ENCODE assay signal across 32 cellular contexts in genomic region chr7:34842782-34843181, GRCh38.
DNase-seq lines count a peak whose midpoint lies in the region; ATAC-seq, FAIRE-seq and TF ChIP-seq lines count a peak whose summit lies in the region.
"Had no signal": no experiment of that assay in that cellular context is flagged by ENCODE, and none has a peak within 500 bp of the region (broad histone marks: within the 10 kb centered on the region; RNA-seq: fewer than 3 reads in every experiment).

No MANE protein-coding gene starts in this region.

- no peak overlapping the region for H3K4me3 Mint-ChIP-seq in GM23338
- H3K4me3 Mint-ChIP-seq: activated B cell treated with CpG ODN at 0.5 μM for 24 hours; activated CD4-positive, alpha-beta T cell treated with anti-CD3 and anti-CD28 coated beads, Interleukin-2, amount 10 ng/mL, durations not matched to agents 7 days and 5 days; CD4-positive, alpha-beta T cell; central memory CD8-positive, alpha-beta T cell; HFFc6; nephron; stimulated activated naive CD8-positive, alpha-beta T cell treated with anti-CD3 and anti-CD28 coated beads, Interleukin-15, Interleukin-2, amounts not matched to agents 100 ng/mL and 50 ng/mL, for 24 hours; T-helper 1 cell treated with Interleukin-12 subunit alpha and Interleukin-12 subunit beta and Interleukin-4 antibody, amounts not matched to agents 30 μg/mL and 1 μg/mL, for 36 hours had no signal

- no peak overlapping the region for H3K4me3 ChIP-seq in dorsolateral prefrontal cortex
- no peak overlapping the region for H3K4me3 ChIP-seq in left ventricle myocardium inferior
- no peak overlapping the region for H3K4me3 ChIP-seq in GM23338
- H3K4me3 ChIP-seq: pancreas, thoracic aorta had no signal

- ATAC-seq in GM18520 (IDR thresholded peaks at IDR 0.05; ENCODE audit: unreplicated experiment), result no peak
- no peak for ATAC-seq in GM23338
- ATAC-seq: activated naive CD4-positive, alpha-beta T cell treated with anti-CD3 and anti-CD28 coated beads, Interleukin-2, amount 50 U/mL, for 72 hours; esophagus mucosa; pancreas; SK-N-SH treated with all-trans-retinoic acid at 6 μM for 48 hours had no signal

- no peak for TF ChIP-seq CTCF in dorsolateral prefrontal cortex (IDR thresholded peaks at IDR 0.05 in 54 of 56, conservative IDR thresholded peaks at IDR 0.05 in 2 of 56; ENCODE audit: low read depth in 1 of 56, partially characterized antibody in 56 of 56)
- no peak for TF ChIP-seq CTCF in left ventricle myocardium inferior (IDR thresholded peaks at IDR 0.05; ENCODE audit: borderline replicate concordance)
- no peak for TF ChIP-seq CTCF in GM23338 (conservative IDR thresholded peaks at IDR 0.05; ENCODE audit: low read depth in 2 of 2)

- no peak overlapping the region for H2AFZ ChIP-seq in GM23338

- H3K4me1 ChIP-seq in left ventricle myocardium inferior (no peaks in the 10 kb centered on the region), GM23338 (ENCODE audit: insufficient read depth) (no peaks in the 10 kb centered on the region)
- H3K4me1 ChIP-seq: pancreas had no signal

- no peaks in the 10 kb centered on the region; the same call in 1 of the 2 replicates for H3K9me2 ChIP-seq in GM23338 (ENCODE audit: insufficient read depth)

- peaks cover 13% of the 10 kb centered on the region; the same call in 2 of the 3 replicates for H3K9me3 Mint-ChIP-seq in GM23338
- H3K9me3 Mint-ChIP-seq: activated CD4-positive, alpha-beta T cell treated with anti-CD3 and anti-CD28 coated beads, Interleukin-2, amount 10 ng/mL, durations not matched to agents 7 days and 5 days; activated naive CD4-positive, alpha-beta T cell treated with anti-CD3 and anti-CD28 coated beads, Interleukin-2, amount 50 U/mL, for 72 hours; CD4-positive, alpha-beta T cell; central memory CD8-positive, alpha-beta T cell; HFFc6; nephron; stimulated activated naive CD8-positive, alpha-beta T cell treated with anti-CD3 and anti-CD28 coated beads, Interleukin-15, Interleukin-2, amounts not matched to agents 100 ng/mL and 50 ng/mL, for 24 hours; T-helper 1 cell treated with Interleukin-12 subunit alpha and Interleukin-12 subunit beta and Interleukin-4 antibody, amounts not matched to agents 30 μg/mL and 1 μg/mL, for 36 hours had no signal

- no peaks in the 10 kb centered on the region for H4K20me1 ChIP-seq in GM23338 (replicated peaks; ENCODE audit: insufficient read depth)

- H3F3A ChIP-seq in GM23338 (replicated peaks; ENCODE audit: low read depth), result no peaks in the 10 kb centered on the region

- no peak overlapping the region for H3K27ac ChIP-seq in dorsolateral prefrontal cortex
- no peak overlapping the region for H3K27ac ChIP-seq in left ventricle myocardium inferior (replicated peaks)
- no peak overlapping the region for H3K27ac ChIP-seq in GM23338 (ENCODE audit: low read depth)
- H3K27ac ChIP-seq: pancreas, thoracic aorta had no signal

- intact Hi-C loops in dorsolateral prefrontal cortex (cut with DNase I), result no loop called here
- intact Hi-C loops in left ventricle myocardium inferior (cut with micrococcal nuclease), result no loop called here

- H3K27me3 Mint-ChIP-seq in GM23338 (ENCODE audit: insufficient read depth, low read depth, poor library complexity), result no peaks in the 10 kb centered on the region
- H3K27me3 Mint-ChIP-seq: activated B cell treated with CpG ODN at 0.5 μM for 24 hours had no signal

- DNase-seq in EL, result peak; percentile 21
- peak; percentile 38 for DNase-seq in RCC 7860 (ENCODE audit: low spot score)
- peak in 7 of 10 donors; percentile 30 to 68 (median 55) for DNase-seq in dorsolateral prefrontal cortex
- DNase-seq in occipital lobe (lab: John Stamatoyannopoulos, UW), result peak; percentile 35
- no peak for DNase-seq in hepatic stellate cell (ENCODE audit: low spot score)
- DNase-seq in left ventricle myocardium inferior, result no peak
- DNase-seq in GM23338 (ENCODE audit: low spot score), result no peak
- DNase-seq: activated B cell treated with CpG ODN at 0.5 μM for 24 hours; activated CD4-positive, alpha-beta T cell treated with anti-CD3 and anti-CD28 coated beads, Interleukin-2, amount 10 ng/mL, durations not matched to agents 7 days and 5 days; AML-193; CD4-positive, alpha-beta T cell; dermis blood vessel endothelial cell; foreskin melanocyte; HFFc6; NCI-H1105 treated with DMSO at 0.1 percent for 48 hours; NCI-H2029; NCI-H524 treated with DMSO at 0.1 percent for 48 hours; OCI-M1; pancreas; stimulated activated CD4-positive, alpha-beta T cell treated with anti-CD3 and anti-CD28 coated beads, Interleukin-2, amount 100 ng/mL, for 24 hours; stimulated activated CD8-positive, alpha-beta memory T cell treated with anti-CD3 and anti-CD28 coated beads, Interleukin-4, amount 100 ng/mL, for 48 hours had no signal

- no peak overlapping the region for H3K4me2 ChIP-seq in GM23338

- no peaks in the 10 kb centered on the region for H3K27me3 ChIP-seq in dorsolateral prefrontal cortex
- H3K27me3 ChIP-seq in left ventricle myocardium inferior (ENCODE audit: low read depth), result peaks cover 23% of the 10 kb centered on the region
- no peaks in the 10 kb centered on the region for H3K27me3 ChIP-seq in GM23338 (ENCODE audit: insufficient read depth)
- H3K27me3 ChIP-seq: pancreas had no signal

- no peak for FAIRE-seq in RCC 7860 (lab: Jason Lieb, UNC)
- FAIRE-seq: GM12891, pancreas, urothelium cell line had no signal

- no peak overlapping the region for H3K27ac Mint-ChIP-seq in GM23338
- H3K27ac Mint-ChIP-seq: activated B cell treated with CpG ODN at 0.5 μM for 24 hours; activated CD4-positive, alpha-beta T cell treated with anti-CD3 and anti-CD28 coated beads, Interleukin-2, amount 10 ng/mL, durations not matched to agents 7 days and 5 days; activated naive CD4-positive, alpha-beta T cell treated with anti-CD3 and anti-CD28 coated beads, Interleukin-2, amount 50 U/mL, for 72 hours; CD4-positive, alpha-beta T cell; HFFc6; nephron; stimulated activated naive CD8-positive, alpha-beta T cell treated with anti-CD3 and anti-CD28 coated beads, Interleukin-15, Interleukin-2, amounts not matched to agents 100 ng/mL and 50 ng/mL, for 24 hours; T-helper 1 cell treated with Interleukin-12 subunit alpha and Interleukin-12 subunit beta and Interleukin-4 antibody, amounts not matched to agents 30 μg/mL and 1 μg/mL, for 36 hours had no signal

- no peaks in the 10 kb centered on the region for H3K36me3 ChIP-seq in left ventricle myocardium inferior
- H3K36me3 ChIP-seq in GM23338 (ENCODE audit: insufficient read depth), result no peaks in the 10 kb centered on the region
- H3K36me3 ChIP-seq: pancreas, thoracic aorta had no signal

- H3K36me3 Mint-ChIP-seq in GM23338 (ENCODE audit: low read depth), result no peaks in the 10 kb centered on the region
- H3K36me3 Mint-ChIP-seq: activated naive CD4-positive, alpha-beta T cell treated with anti-CD3 and anti-CD28 coated beads, Interleukin-2, amount 50 U/mL, for 72 hours had no signal

- H3K9me3 ChIP-seq in left ventricle myocardium inferior (replicated peaks), result peaks cover 4% of the 10 kb centered on the region
- H3K9me3 ChIP-seq: pancreas, thoracic aorta had no signal

- H3K4me1 Mint-ChIP-seq in GM23338, result peaks cover 15% of the 10 kb centered on the region
- H3K4me1 Mint-ChIP-seq: activated B cell treated with CpG ODN at 0.5 μM for 24 hours, nephron had no signal

- no peaks in the 10 kb centered on the region for H3K79me2 ChIP-seq in GM23338 (replicated peaks; ENCODE audit: insufficient read depth)

TF ChIP-seq in GM23338, 12 proteins besides CTCF, POLR2A, EP300 and RAD21 (continues in another document):
- TF ChIP-seq POLR2AphosphoS5 (IDR thresholded peaks at IDR 0.05; ENCODE audit: low read depth) (no peak), NANOG (IDR thresholded peaks at IDR 0.05; ENCODE audit: borderline replicate concordance) (no peak)

Comparison
In these comparisons a context has a peak if more than half of its experiments do, and no peak if none do; other contexts are left out.
1. DNase-seq: peak in EL (single experiment), RCC 7860 (single experiment), dorsolateral prefrontal cortex (7 of 10) and occipital lobe (single experiment); none in hepatic stellate cell (single experiment), left ventricle myocardium inferior (single experiment) and GM23338 (single experiment).